Comparison of ENCODE assay signal across 15 cellular contexts in genomic region chr17:34099859-34100258, GRCh38.
A peak's percentile ranks its signal among the peaks of the same experiment; 100 is the strongest.
DNase-seq lines count a peak whose midpoint lies in the region; TF ChIP-seq lines count a peak whose summit lies in the region.
"Had no signal": no experiment of that assay in that cellular context is flagged by ENCODE, and none has a peak within 500 bp of the region (broad histone marks: within the 10 kb centered on the region; RNA-seq: fewer than 3 reads in every experiment).

No MANE protein-coding gene starts in this region.

- peak; percentile 19 for DNase-seq in H7
- peak; percentile 15 for DNase-seq in ecto neural progenitor cell (ENCODE audit: low spot score)
- DNase-seq in iPS-NIHi7 (ENCODE audit: extremely low spot score): peak; percentile 28
- DNase-seq in DMS53 (lab: John Stamatoyannopoulos, UW): no peak
- DNase-seq in glutamatergic neuron: no peak
- no peak for DNase-seq in activated CD4-positive, alpha-beta T cell treated with anti-CD3 and anti-CD28 coated beads, Interleukin-2, amount 10 ng/mL, durations not matched to agents 24 days and 14 days
- DNase-seq: BE2C; C1 segment of cervical spinal cord; CD4-positive, CD25-positive, alpha-beta regulatory T cell; CD8-positive, alpha-beta memory T cell; COR-L47; GF-D8; HFFc6; IMR-90 had no signal

- H3K4me1 Mint-ChIP-seq in glutamatergic neuron (ENCODE audit: low read depth, unreplicated experiment): peaks cover 11% of the 10 kb centered on the region
- no peaks in the 10 kb centered on the region for H3K4me1 Mint-ChIP-seq in activated CD4-positive, alpha-beta T cell treated with anti-CD3 and anti-CD28 coated beads, Interleukin-2, amount 10 ng/mL, durations not matched to agents 24 days and 14 days
- H3K4me1 Mint-ChIP-seq: CD4-positive, CD25-positive, alpha-beta regulatory T cell; CD8-positive, alpha-beta memory T cell had no signal

- H3K27me3 Mint-ChIP-seq in glutamatergic neuron (ENCODE audit: unreplicated experiment): peaks cover 5% of the 10 kb centered on the region
- peaks cover under 1% of the 10 kb centered on the region for H3K27me3 Mint-ChIP-seq in activated CD4-positive, alpha-beta T cell treated with anti-CD3 and anti-CD28 coated beads, Interleukin-2, amount 10 ng/mL, durations not matched to agents 24 days and 14 days
- H3K27me3 Mint-ChIP-seq: CD4-positive, CD25-positive, alpha-beta regulatory T cell had no signal

- no peak for TF ChIP-seq CTCF in glutamatergic neuron (IDR thresholded peaks at IDR 0.05; ENCODE audit: partially characterized antibody, unreplicated experiment)

- intact Hi-C loops in activated CD4-positive, alpha-beta T cell treated with anti-CD3 and anti-CD28 coated beads, Interleukin-2, amount 10 ng/mL, durations not matched to agents 24 days and 14 days (cut with micrococcal nuclease): no loop called here

- H3K36me3 Mint-ChIP-seq in glutamatergic neuron (ENCODE audit: unreplicated experiment): no peaks in the 10 kb centered on the region
- no peaks in the 10 kb centered on the region for H3K36me3 Mint-ChIP-seq in activated CD4-positive, alpha-beta T cell treated with anti-CD3 and anti-CD28 coated beads, Interleukin-2, amount 10 ng/mL, durations not matched to agents 24 days and 14 days (ENCODE audit: low read depth)
- H3K36me3 Mint-ChIP-seq: CD4-positive, CD25-positive, alpha-beta regulatory T cell; CD8-positive, alpha-beta memory T cell had no signal

- H3K4me3 ChIP-seq in H7 (ENCODE audit: insufficient read depth, low read depth, low read length): no peak overlapping the region
- H3K4me3 ChIP-seq: K562 had no signal

- no peaks in the 10 kb centered on the region for H3K36me3 ChIP-seq in H7 (replicated peaks; ENCODE audit: control insufficient read depth, insufficient read depth, low read length)
- H3K36me3 ChIP-seq: BE2C had no signal

- H3K4me3 Mint-ChIP-seq in glutamatergic neuron (ENCODE audit: unreplicated experiment): no peak overlapping the region
- H3K4me3 Mint-ChIP-seq in activated CD4-positive, alpha-beta T cell treated with anti-CD3 and anti-CD28 coated beads, Interleukin-2, amount 10 ng/mL, durations not matched to agents 24 days and 14 days: no peak overlapping the region
- H3K4me3 Mint-ChIP-seq: CD4-positive, CD25-positive, alpha-beta regulatory T cell; CD8-positive, alpha-beta memory T cell; HFFc6 had no signal

- no peak overlapping the region for H3K27ac Mint-ChIP-seq in glutamatergic neuron (ENCODE audit: unreplicated experiment)
- H3K27ac Mint-ChIP-seq in activated CD4-positive, alpha-beta T cell treated with anti-CD3 and anti-CD28 coated beads, Interleukin-2, amount 10 ng/mL, durations not matched to agents 24 days and 14 days: no peak overlapping the region
- H3K27ac Mint-ChIP-seq: CD4-positive, CD25-positive, alpha-beta regulatory T cell; CD8-positive, alpha-beta memory T cell; HFFc6 had no signal

- no peaks in the 10 kb centered on the region for H3K27me3 ChIP-seq in H7 (ENCODE audit: control insufficient read depth, insufficient read depth, low read length)

- H3K9me3 Mint-ChIP-seq in glutamatergic neuron (ENCODE audit: unreplicated experiment): no peaks in the 10 kb centered on the region
- H3K9me3 Mint-ChIP-seq in activated CD4-positive, alpha-beta T cell treated with anti-CD3 and anti-CD28 coated beads, Interleukin-2, amount 10 ng/mL, durations not matched to agents 24 days and 14 days: no peaks in the 10 kb centered on the region

Comparison
In these comparisons a context has a peak if more than half of its experiments do, and no peak if none do; other contexts are left out.
1. DNase-seq: peak in H7 (single experiment), ecto neural progenitor cell (single experiment) and iPS-NIHi7 (single experiment); none in DMS53 (single experiment), glutamatergic neuron (single experiment) and activated CD4-positive, alpha-beta T cell treated with anti-CD3 and anti-CD28 coated beads, Interleukin-2, amount 10 ng/mL, durations not matched to agents 24 days and 14 days (single experiment).